7 cellular contexts compared by ENCODE assay signal in the genomic region with DNA sequence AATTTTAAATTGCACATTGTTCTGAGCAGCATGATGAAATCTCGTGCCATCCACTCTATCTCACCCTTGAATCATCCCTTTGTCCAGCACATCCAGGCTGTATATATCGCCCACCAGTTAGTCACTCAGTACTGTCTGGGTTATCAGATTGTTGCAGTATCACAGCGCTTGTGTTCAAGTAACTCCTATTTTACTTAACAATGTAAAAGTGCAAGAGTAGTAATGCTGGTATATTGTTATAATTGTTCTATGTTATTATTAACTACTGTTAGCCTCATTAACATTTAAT.
A peak's percentile ranks its signal among the peaks of the same experiment; 100 is the strongest.
DNase-seq lines count a peak whose midpoint lies in the region; ATAC-seq and TF ChIP-seq lines count a peak whose summit lies in the region.
"Not testable (repeated sequence)": the region's sequence is repeated elsewhere in the genome, so short reads cannot be mapped to it uniquely, and the experiment has no call there.

No MANE protein-coding gene starts in this region.

- H3K27ac ChIP-seq in IMR-90 (ENCODE audit: insufficient read depth, low read length); foreskin keratinocyte; psoas muscle: not testable (repeated sequence)

- intact Hi-C loops in IMR-90 (cut with micrococcal nuclease); psoas muscle (cut with DNase I): not testable (repeated sequence)

- H2BK15ac ChIP-seq in IMR-90 (ENCODE audit: low read depth, low read length), result not testable (repeated sequence)

- H3K4me1 Mint-ChIP-seq in activated CD8-positive, alpha-beta memory T cell treated with anti-CD3 and anti-CD28 coated beads, Interleukin-2, amount 10 ng/mL, durations not matched to agents 7 days and 5 days, result not testable (repeated sequence)

- not testable (repeated sequence) for H3K9me3 Mint-ChIP-seq in activated CD8-positive, alpha-beta memory T cell treated with anti-CD3 and anti-CD28 coated beads, Interleukin-2, amount 10 ng/mL, durations not matched to agents 7 days and 5 days (ENCODE audit: low read depth); activated naive CD4-positive, alpha-beta T cell treated with anti-CD3 and anti-CD28 coated beads, Interleukin-2, amount 50 U/mL, for 72 hours

- not testable (repeated sequence) for H3K27ac Mint-ChIP-seq in activated CD8-positive, alpha-beta memory T cell treated with anti-CD3 and anti-CD28 coated beads, Interleukin-2, amount 10 ng/mL, durations not matched to agents 7 days and 5 days; activated naive CD4-positive, alpha-beta T cell treated with anti-CD3 and anti-CD28 coated beads, Interleukin-2, amount 50 U/mL, for 72 hours

- not testable (repeated sequence) for H3K9me1 ChIP-seq in IMR-90 (ENCODE audit: insufficient read depth, low read length)

- not testable (repeated sequence) for H3K27me3 ChIP-seq in IMR-90 (ENCODE audit: control insufficient read depth, insufficient read depth, low read length); foreskin keratinocyte; psoas muscle (ENCODE audit: insufficient read depth in 3 of 3, low read length in 2 of 3)

- not testable (repeated sequence) for H3K36me3 ChIP-seq in IMR-90 (ENCODE audit: control insufficient read depth, insufficient read depth, low read length); psoas muscle (ENCODE audit: insufficient read depth in 1 of 2, low read depth in 1 of 2)

- CTCF ChIA-PET in IMR-90 (lab: Yijun Ruan, JAX); activated CD8-positive, alpha-beta memory T cell treated with anti-CD3 and anti-CD28 coated beads, Interleukin-2, amount 10 ng/mL, durations not matched to agents 7 days and 5 days (lab: Charles Lee): not testable (repeated sequence)

- WGBS in IMR-90 (ENCODE audit: extremely low coverage in 2 of 2, insufficient read length in 1 of 2), 2 experiments, result no CpG with 5 or more reads among the region's 3 CpGs
- WGBS in psoas muscle, 3 donors, result no CpG with 5 or more reads among the region's 3 CpGs

- dilution Hi-C loops in IMR-90 (cut with HindIII; ENCODE audit: low sequenced_read_pairs, unreplicated experiment), result not testable (repeated sequence)

- not testable (repeated sequence) for H3K36me3 Mint-ChIP-seq in activated CD8-positive, alpha-beta memory T cell treated with anti-CD3 and anti-CD28 coated beads, Interleukin-2, amount 10 ng/mL, durations not matched to agents 7 days and 5 days; activated naive CD4-positive, alpha-beta T cell treated with anti-CD3 and anti-CD28 coated beads, Interleukin-2, amount 50 U/mL, for 72 hours

- TF ChIP-seq CTCF in IMR-90 (conservative IDR thresholded peaks at IDR 0.05; ENCODE audit: low read depth, low read length); foreskin keratinocyte (conservative IDR thresholded peaks at IDR 0.05); psoas muscle (IDR thresholded peaks at IDR 0.05): not testable (repeated sequence)

- POLR2A ChIA-PET in IMR-90 (lab: Charles Lee; ENCODE audit: unreplicated experiment), result not testable (repeated sequence)

- H4K20me1 ChIP-seq in IMR-90 (ENCODE audit: insufficient read depth, low read length), result not testable (repeated sequence)

- not testable (repeated sequence) for H3K56ac ChIP-seq in IMR-90 (ENCODE audit: extremely low read depth, insufficient read depth, low read length)

- in situ Hi-C loops in IMR-90 (cut with MboI; ENCODE audit: low sequenced_read_pairs), result not testable (repeated sequence)

- TF ChIP-seq POLR2A in IMR-90 (IDR thresholded peaks at IDR 0.05; ENCODE audit: low read depth, low read length), result not testable (repeated sequence)

- H3K27me3 Mint-ChIP-seq in activated CD8-positive, alpha-beta memory T cell treated with anti-CD3 and anti-CD28 coated beads, Interleukin-2, amount 10 ng/mL, durations not matched to agents 7 days and 5 days, result not testable (repeated sequence)

- not testable (repeated sequence) for H4K91ac ChIP-seq in IMR-90 (ENCODE audit: insufficient read depth, low read depth, low read length)

- H2AK9ac ChIP-seq in IMR-90 (replicated peaks; ENCODE audit: low read depth, low read length, poor library complexity), result not testable (repeated sequence)

- not testable (repeated sequence) for H3K4me2 ChIP-seq in IMR-90 (ENCODE audit: low read depth, low read length)

- not testable (repeated sequence) for H3K4ac ChIP-seq in IMR-90 (ENCODE audit: low read depth, low read length)

- not testable (repeated sequence) for H3K9me3 ChIP-seq in IMR-90 (ENCODE audit: control insufficient read depth, insufficient read depth, low read length); psoas muscle

- not testable (repeated sequence) for H2BK20ac ChIP-seq in IMR-90 (ENCODE audit: low read depth, low read length)

- not testable (repeated sequence) for BruUV-seq in IMR-90 (replicated peaks; lab: Mats Ljungman, UMichigan)

- not testable (repeated sequence) for DNase-seq in IMR-90; activated CD8-positive, alpha-beta memory T cell treated with anti-CD3 and anti-CD28 coated beads, Interleukin-2, amount 10 ng/mL, durations not matched to agents 7 days and 5 days; activated naive CD4-positive, alpha-beta T cell treated with anti-CD3 and anti-CD28 coated beads, Interleukin-2, amount 50 U/mL, for 72 hours (ENCODE audit: low spot score in 2 of 2); foreskin keratinocyte; psoas muscle; stimulated activated naive CD8-positive, alpha-beta T cell treated with anti-CD3 and anti-CD28 coated beads, Interleukin-15, Interleukin-2, amounts not matched to agents 100 U/mL and 50 U/mL, for 24 hours

- not testable (repeated sequence) for H3K4me3 Mint-ChIP-seq in activated CD8-positive, alpha-beta memory T cell treated with anti-CD3 and anti-CD28 coated beads, Interleukin-2, amount 10 ng/mL, durations not matched to agents 7 days and 5 days

- H3K4me3 ChIP-seq in IMR-90 (ENCODE audit: insufficient read depth, low read depth, low read length); psoas muscle: not testable (repeated sequence)

- H2AK5ac ChIP-seq in IMR-90 (ENCODE audit: low read depth, low read length), result not testable (repeated sequence)

- not testable (repeated sequence) for H3K14ac ChIP-seq in IMR-90 (replicated peaks; ENCODE audit: low read depth, low read length)

- not testable (repeated sequence) for H4K5ac ChIP-seq in IMR-90 (ENCODE audit: low read depth, low read length)

- not testable (repeated sequence) for H2AFZ ChIP-seq in IMR-90 (replicated peaks; ENCODE audit: low read length, poor library complexity)

- H2BK120ac ChIP-seq in IMR-90 (ENCODE audit: low read depth, low read length), result not testable (repeated sequence)

- not testable (repeated sequence) for H4K8ac ChIP-seq in IMR-90 (ENCODE audit: low read depth in 2 of 2, low read length in 2 of 2)

- peak; percentile 59 for ATAC-seq in IMR-90 (ENCODE audit: low read depth)
- ATAC-seq in SK-N-SH treated with all-trans-retinoic acid at 6 μM for 48 hours, result peak; percentile 66
- ATAC-seq in activated CD8-positive, alpha-beta memory T cell treated with anti-CD3 and anti-CD28 coated beads, Interleukin-2, amount 10 ng/mL, durations not matched to agents 7 days and 5 days, result peak; percentile 65
- ATAC-seq in activated naive CD4-positive, alpha-beta T cell treated with anti-CD3 and anti-CD28 coated beads, Interleukin-2, amount 50 U/mL, for 72 hours, result peak; percentile 41 to 95
- peak; percentile 68 for ATAC-seq in foreskin keratinocyte
- ATAC-seq in psoas muscle, result peak in 3 of 4 donors; percentile 73 to 84 (median 75)
- peak; percentile 57 for ATAC-seq in stimulated activated naive CD8-positive, alpha-beta T cell treated with anti-CD3 and anti-CD28 coated beads, Interleukin-15, Interleukin-2, amounts not matched to agents 100 U/mL and 50 U/mL, for 24 hours

- H2BK5ac ChIP-seq in IMR-90 (ENCODE audit: low read depth, low read length, poor library complexity, severe bottlenecking), result not testable (repeated sequence)

- not testable (repeated sequence) for H3K23ac ChIP-seq in IMR-90 (ENCODE audit: low read depth, low read length)

- not testable (repeated sequence) for H3K18ac ChIP-seq in IMR-90 (ENCODE audit: low read depth, low read length)

- not testable (repeated sequence) for H3K9ac ChIP-seq in IMR-90 (ENCODE audit: low read depth, low read length)

- H3K4me1 ChIP-seq in IMR-90 (ENCODE audit: control insufficient read depth, insufficient read depth, low read length); foreskin keratinocyte; psoas muscle: not testable (repeated sequence)

- H3K79me1 ChIP-seq in IMR-90 (ENCODE audit: low read depth in 1 of 2, low read length in 2 of 2), result not testable (repeated sequence)

- not testable (repeated sequence) for TF ChIP-seq RAD21 in IMR-90 (IDR thresholded peaks at IDR 0.05; ENCODE audit: low read length)
